ENCODE assay signal across 24 cellular contexts in the genomic region with DNA sequence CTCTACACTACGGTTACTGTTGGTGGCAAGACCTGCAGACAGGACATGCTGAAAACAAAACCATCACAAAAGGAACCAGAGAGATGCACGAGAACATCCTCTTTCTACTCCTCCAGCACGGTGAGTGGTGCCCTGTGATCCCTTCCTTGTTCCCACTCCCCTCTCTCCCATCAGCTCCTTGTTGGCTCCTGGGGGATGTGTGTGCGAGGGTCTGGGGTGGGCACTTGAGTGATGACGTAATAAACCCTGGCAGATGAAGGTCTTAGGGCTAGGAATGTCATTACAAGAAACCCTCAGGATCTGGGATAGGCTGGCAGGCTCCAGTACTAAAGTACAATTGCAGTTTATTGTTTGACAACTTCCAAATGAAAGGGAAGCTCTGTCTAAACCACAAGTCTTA.
"Had no signal": no experiment of that assay in that cellular context is flagged by ENCODE, and none has a peak within 500 bp of the region (broad histone marks: within the 10 kb centered on the region; RNA-seq: fewer than 3 reads in every experiment).

No MANE protein-coding gene starts in this region.

- FAIRE-seq: small intestine had no signal

- DNase-seq: hypothalamus; islet precursor cell; left ventricle myocardium inferior; mesendoderm; naive B cell; natural killer cell; nephron progenitor cell; ovary; posterior cingulate gyrus; retina; right cardiac atrium; sigmoid colon; small intestine; spleen; stimulated activated CD4-positive, alpha-beta T cell treated with anti-CD3 and anti-CD28 coated beads, Interleukin-4, amount 100 ng/mL, for 24 hours; stimulated activated naive CD4-positive, alpha-beta T cell treated with Interleukin-2 at 50 U/mL for 16 hours; stimulated activated naive CD8-positive, alpha-beta T cell treated with anti-CD3 and anti-CD28 coated beads, Interleukin-15, amount 100 ng/mL, for 72 hours; substantia nigra; upper lobe of left lung had no signal

- H3K4me1 ChIP-seq: left ventricle myocardium inferior, prostate gland, sigmoid colon, spleen, tibial nerve, upper lobe of left lung, vagina had no signal

- H3K4me3 ChIP-seq: left ventricle myocardium inferior, lung, ovary, prostate gland, sigmoid colon, spleen, tibial nerve, upper lobe of left lung, vagina had no signal

- H3K36me3 ChIP-seq: ovary, prostate gland had no signal

- H3K27ac ChIP-seq: left ventricle myocardium inferior, ovary, prostate gland, sigmoid colon, spleen, tibial nerve, upper lobe of left lung, vagina had no signal

- H3K27me3 ChIP-seq: ovary, sigmoid colon, spleen, tibial nerve, upper lobe of left lung, vagina had no signal

- H3K9me3 ChIP-seq: left ventricle myocardium inferior, ovary, prostate gland, sigmoid colon, upper lobe of left lung, vagina had no signal

- ATAC-seq: natural killer cell; right cardiac atrium; stimulated activated effector memory CD8-positive, alpha-beta T cell treated with anti-CD3 and anti-CD28 coated beads, Interleukin-12 subunit alpha, Interleukin-12 subunit beta, amount 100 ng/mL, for 72 hours; stimulated activated naive CD8-positive, alpha-beta T cell treated with anti-CD3 and anti-CD28 coated beads, Interleukin-15, amount 100 ng/mL, for 72 hours had no signal
